Comparison of ENCODE assay signal across 1 cellular context in the genomic region with DNA sequence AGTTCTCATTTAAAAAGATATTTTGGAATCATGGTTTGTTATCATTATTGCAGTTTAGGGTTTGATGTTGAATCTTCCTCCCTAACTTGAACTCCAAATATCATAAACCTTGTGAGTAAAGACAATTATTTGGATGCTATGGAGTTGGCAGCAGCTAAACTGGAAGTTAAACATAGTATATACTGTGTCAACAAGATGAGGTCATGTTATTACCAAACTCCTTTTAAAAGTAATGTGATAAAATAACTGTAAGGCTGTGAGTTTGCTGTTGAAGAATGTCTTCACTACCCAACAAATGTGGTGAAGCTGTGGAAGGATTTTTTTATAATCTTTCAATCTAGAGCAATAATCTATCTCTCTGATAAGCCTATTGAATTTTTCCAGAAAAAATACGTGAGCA.
TF ChIP-seq lines count a peak whose summit lies in the region.

No MANE protein-coding gene starts in this region.

TF ChIP-seq in IMR-90, 13 proteins besides CTCF, POLR2A, EP300 and RAD21 (continued from another document):
- TF ChIP-seq BHLHE40 (IDR thresholded peaks at IDR 0.05; ENCODE audit: low read depth, low read length) = no peak
- no peak for TF ChIP-seq NFE2L2 (IDR thresholded peaks at IDR 0.05; ENCODE audit: low read depth, low read length)
- TF ChIP-seq, protein P1, sequence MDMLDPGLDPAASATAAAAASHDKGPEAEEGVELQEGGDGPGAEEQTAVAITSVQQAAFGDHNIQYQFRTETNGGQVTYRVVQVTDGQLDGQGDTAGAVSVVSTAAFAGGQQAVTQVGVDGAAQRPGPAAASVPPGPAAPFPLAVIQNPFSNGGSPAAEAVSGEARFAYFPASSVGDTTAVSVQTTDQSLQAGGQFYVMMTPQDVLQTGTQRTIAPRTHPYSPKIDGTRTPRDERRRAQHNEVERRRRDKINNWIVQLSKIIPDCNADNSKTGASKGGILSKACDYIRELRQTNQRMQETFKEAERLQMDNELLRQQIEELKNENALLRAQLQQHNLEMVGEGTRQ (IDR thresholded peaks at IDR 0.05; ENCODE audit: low read depth, low read length) = no peak
- no peak for TF ChIP-seq RCOR1 (IDR thresholded peaks at IDR 0.05; ENCODE audit: insufficient replicate concordance, low read length)
- TF ChIP-seq MAFK (IDR thresholded peaks at IDR 0.05; ENCODE audit: low read depth, low read length) = no peak
- TF ChIP-seq SMC3 (IDR thresholded peaks at IDR 0.05; ENCODE audit: low read depth, low read length) = no peak
- TF ChIP-seq MAZ (IDR thresholded peaks at IDR 0.05; ENCODE audit: borderline replicate concordance, low read depth, low read length) = no peak
- TF ChIP-seq CHD1 (IDR thresholded peaks at IDR 0.05; ENCODE audit: low read depth, low read length) = no peak
- TF ChIP-seq, protein P2, sequence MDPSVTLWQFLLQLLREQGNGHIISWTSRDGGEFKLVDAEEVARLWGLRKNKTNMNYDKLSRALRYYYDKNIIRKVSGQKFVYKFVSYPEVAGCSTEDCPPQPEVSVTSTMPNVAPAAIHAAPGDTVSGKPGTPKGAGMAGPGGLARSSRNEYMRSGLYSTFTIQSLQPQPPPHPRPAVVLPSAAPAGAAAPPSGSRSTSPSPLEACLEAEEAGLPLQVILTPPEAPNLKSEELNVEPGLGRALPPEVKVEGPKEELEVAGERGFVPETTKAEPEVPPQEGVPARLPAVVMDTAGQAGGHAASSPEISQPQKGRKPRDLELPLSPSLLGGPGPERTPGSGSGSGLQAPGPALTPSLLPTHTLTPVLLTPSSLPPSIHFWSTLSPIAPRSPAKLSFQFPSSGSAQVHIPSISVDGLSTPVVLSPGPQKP (IDR thresholded peaks at IDR 0.05; ENCODE audit: borderline replicate concordance, low read depth, low read length) = no peak
- no peak for TF ChIP-seq FOS (IDR thresholded peaks at IDR 0.05; ENCODE audit: low read depth, low read length)
